ENCODE assay signal across 13 cellular contexts in genomic region chr10:70603439-70603778, GRCh38. TPM values are rescaled to one million over a fixed set of nuclear protein-coding genes. Genes with fewer than 3 reads are reported as not detected.
A peak's percentile ranks its signal among the peaks of the same experiment; 100 is the strongest.
DNase-seq lines count a peak whose midpoint lies in the region; ATAC-seq lines count a peak whose summit lies in the region.
"Had no signal": no experiment of that assay in that cellular context is flagged by ENCODE, and none has a peak within 500 bp of the region (broad histone marks: within the 10 kb centered on the region; RNA-seq: fewer than 3 reads in every experiment).

No MANE protein-coding gene starts in this region.

- peaks cover 5% of the 10 kb centered on the region for H3K36me3 Mint-ChIP-seq in activated naive CD4-positive, alpha-beta T cell treated with anti-CD3 and anti-CD28 coated beads, Interleukin-2, amount 50 U/mL, for 24 hours

- intact Hi-C loops in sciatic nerve (cut with DNase I), result no loop called here

- H3K9me3 Mint-ChIP-seq in activated naive CD4-positive, alpha-beta T cell treated with anti-CD3 and anti-CD28 coated beads, Interleukin-2, amount 50 U/mL, for 24 hours, result peaks cover 6% of the 10 kb centered on the region

- peak overlapping the region; percentile 88 for H3K4me3 Mint-ChIP-seq in activated naive CD4-positive, alpha-beta T cell treated with anti-CD3 and anti-CD28 coated beads, Interleukin-2, amount 50 U/mL, for 24 hours
- H3K4me3 Mint-ChIP-seq: H9 had no signal

- no peaks in the 10 kb centered on the region for H3K27me3 Mint-ChIP-seq in activated naive CD4-positive, alpha-beta T cell treated with anti-CD3 and anti-CD28 coated beads, Interleukin-2, amount 50 U/mL, for 24 hours

- peaks cover 53% of the 10 kb centered on the region for H3K4me1 Mint-ChIP-seq in activated naive CD4-positive, alpha-beta T cell treated with anti-CD3 and anti-CD28 coated beads, Interleukin-2, amount 50 U/mL, for 24 hours
- H3K4me1 Mint-ChIP-seq: H9 had no signal

- DNase-seq in stimulated activated naive CD4-positive, alpha-beta T cell treated with Interleukin-2 at 50 U/mL for 16 hours (lab: John Stamatoyannopoulos, UW), result peak; percentile 10
- DNase-seq in stimulated activated naive CD4-positive, alpha-beta T cell (lab: John Stamatoyannopoulos, UW), result no peak
- no peak for DNase-seq in sciatic nerve (ENCODE audit: low spot score)
- no peak for DNase-seq in SKM-1 (lab: John Stamatoyannopoulos, UW; ENCODE audit: unreplicated experiment)
- DNase-seq in central memory CD4-positive, alpha-beta T cell, result no peak
- no peak for DNase-seq in DMS 273 treated with DMSO at 0.1 percent for 48 hours (lab: John Stamatoyannopoulos, UW)
- DNase-seq: H9; heart right ventricle; stimulated activated CD4-positive, alpha-beta T cell treated with anti-CD3 and anti-CD28 coated beads, Interleukin-4, amount 100 ng/mL, for 1 hour had no signal

- ATAC-seq in sciatic nerve (peak; percentile 19), GM21447 (IDR thresholded peaks at IDR 0.05; ENCODE audit: unreplicated experiment) (no peak)

- peak overlapping the region; percentile 52 for H3K27ac Mint-ChIP-seq in activated naive CD4-positive, alpha-beta T cell treated with anti-CD3 and anti-CD28 coated beads, Interleukin-2, amount 50 U/mL, for 24 hours
- H3K27ac Mint-ChIP-seq: H9 had no signal

RNA-seq across cellular contexts. Expression of gene PRF1, which starts 0.9 kb away (rescaled TPM):
- total RNA-seq in sciatic nerve, result 7.6 TPM
- total RNA-seq: endothelial cell of umbilical vein, H9, lung microvascular endothelial cell had no signal
